In the genomic region with DNA sequence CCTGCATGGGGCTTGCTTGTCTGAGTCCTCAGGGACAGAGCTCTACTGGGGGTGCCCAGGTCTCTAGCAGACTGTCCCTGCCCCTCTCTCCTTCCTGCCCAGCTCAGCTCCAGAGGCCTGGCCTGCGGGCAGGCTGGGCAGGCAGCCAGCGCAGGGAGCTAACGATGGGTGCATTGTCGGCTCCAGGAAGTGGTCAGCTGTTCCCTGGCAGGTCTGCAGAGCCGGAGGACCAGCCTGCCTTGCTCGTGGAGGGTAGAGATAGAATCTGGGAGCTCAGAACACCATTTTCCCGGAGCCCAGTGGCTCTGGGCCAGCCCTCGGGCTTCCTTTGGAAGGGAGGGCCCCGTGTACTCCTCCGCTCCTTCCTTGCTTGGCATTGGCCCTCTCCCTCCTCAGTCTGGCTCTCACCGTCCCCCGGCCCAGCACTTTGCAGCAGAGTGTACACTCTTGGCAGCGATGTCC, we compare ENCODE assay signal across 9 cellular contexts.
A peak's percentile ranks its signal among the peaks of the same experiment; 100 is the strongest.
DNase-seq lines count a peak whose midpoint lies in the region; ATAC-seq and TF ChIP-seq lines count a peak whose summit lies in the region.
"Had no signal": no experiment of that assay in that cellular context is flagged by ENCODE, and none has a peak within 500 bp of the region (broad histone marks: within the 10 kb centered on the region; RNA-seq: fewer than 3 reads in every experiment).

No MANE protein-coding gene starts in this region.

- no peaks in the 10 kb centered on the region for H3K9me3 Mint-ChIP-seq in naive thymus-derived CD8-positive, alpha-beta T cell

- H3K4me1 Mint-ChIP-seq in naive thymus-derived CD8-positive, alpha-beta T cell = peaks cover 0 to 11% (median 2%) of the 10 kb centered on the region in 4 donors

- H3K27me3 ChIP-seq in foreskin keratinocyte = no peaks in the 10 kb centered on the region
- H3K27me3 ChIP-seq in psoas muscle (ENCODE audit: insufficient read depth in 3 of 3, low read length in 2 of 3) = no peaks in the 10 kb centered on the region

- H3K27ac ChIP-seq in foreskin keratinocyte (no peak overlapping the region), psoas muscle (peak overlapping the region; percentile 67)

- TF ChIP-seq CTCF in foreskin keratinocyte (conservative IDR thresholded peaks at IDR 0.05) (no peak), psoas muscle (IDR thresholded peaks at IDR 0.05) (no peak)

- intact Hi-C loops in psoas muscle (cut with DNase I) = no loop called here

- no peaks in the 10 kb centered on the region for H3K9me3 ChIP-seq in psoas muscle

- ATAC-seq in foreskin keratinocyte (peak; percentile 47), psoas muscle (peak; percentile 74 to 77 (median 76)), HG02884 (IDR thresholded peaks at IDR 0.05; ENCODE audit: unreplicated experiment) (no peak)
- no peak for ATAC-seq in naive thymus-derived CD8-positive, alpha-beta T cell

- peaks cover 7% of the 10 kb centered on the region for H3K4me1 ChIP-seq in foreskin keratinocyte
- H3K4me1 ChIP-seq in psoas muscle = peaks cover 24% of the 10 kb centered on the region

- DNase-seq in DMS79 (lab: John Stamatoyannopoulos, UW) (peak; percentile 19), SW 1271 (lab: John Stamatoyannopoulos, UW) (peak; percentile 25 to 86), foreskin keratinocyte (peak in 1 of 2 donors; percentile 32), psoas muscle (peak; percentile 73 to 78), RKO (ENCODE audit: low spot score) (no peak)
- no peak for DNase-seq in activated T-cell treated with anti-CD3 and anti-CD28 coated beads, Interleukin-2, amount 50 U/mL, for 1 hour
- no peak for DNase-seq in naive thymus-derived CD8-positive, alpha-beta T cell

- H3K4me3 ChIP-seq in psoas muscle = peak overlapping the region; percentile 41

- no peaks in the 10 kb centered on the region for H3K36me3 Mint-ChIP-seq in naive thymus-derived CD8-positive, alpha-beta T cell

- POLR2A ChIA-PET in naive thymus-derived CD8-positive, alpha-beta T cell (lab: Charles Lee) = no interaction called here

- no peak overlapping the region for H3K27ac Mint-ChIP-seq in naive thymus-derived CD8-positive, alpha-beta T cell
- H3K27ac Mint-ChIP-seq: activated naive CD8-positive, alpha-beta T cell had no signal

- H3K27me3 Mint-ChIP-seq in naive thymus-derived CD8-positive, alpha-beta T cell = peaks cover 0 to 14% (median 0%) of the 10 kb centered on the region in 5 donors
- H3K27me3 Mint-ChIP-seq: activated naive CD8-positive, alpha-beta T cell had no signal

- H3K4me3 Mint-ChIP-seq in naive thymus-derived CD8-positive, alpha-beta T cell = no peak overlapping the region
- H3K4me3 Mint-ChIP-seq: activated naive CD8-positive, alpha-beta T cell had no signal

- H3K36me3 ChIP-seq in psoas muscle (ENCODE audit: insufficient read depth in 1 of 2, low read depth in 1 of 2) = no peaks in the 10 kb centered on the region

- 10 to 11% (median 10%) methylated on average over 13 of the region's 13 CpGs for WGBS in psoas muscle, 3 donors

Comparison
In these comparisons a context has a peak if more than half of its experiments do, and no peak if none do; other contexts are left out.
1. DNase-seq: peak in DMS79 (single experiment), SW 1271 (2 of 2) and psoas muscle (2 of 2); none in activated T-cell treated with anti-CD3 and anti-CD28 coated beads, Interleukin-2, amount 50 U/mL, for 1 hour (single experiment), naive thymus-derived CD8-positive, alpha-beta T cell (0 of 10) and RKO (single experiment).
2. ATAC-seq: peak in foreskin keratinocyte (single experiment) and psoas muscle (4 of 4); none in naive thymus-derived CD8-positive, alpha-beta T cell (0 of 2) and HG02884 (single experiment).